ENCODE assay signal across 11 cellular contexts in genomic region chr13:20461860-20462532, GRCh38.
DNase-seq lines count a peak whose midpoint lies in the region; ATAC-seq and TF ChIP-seq lines count a peak whose summit lies in the region.
"Had no signal": no experiment of that assay in that cellular context is flagged by ENCODE, and none has a peak within 500 bp of the region (broad histone marks: within the 10 kb centered on the region; RNA-seq: fewer than 3 reads in every experiment).

No MANE protein-coding gene starts in this region.

- no peak for DNase-seq in stimulated activated naive CD8-positive, alpha-beta T cell treated with anti-CD3 and anti-CD28 coated beads, Interleukin-15, Interleukin-2, amounts not matched to agents 100 U/mL and 50 U/mL, for 24 hours
- DNase-seq in activated naive CD8-positive, alpha-beta T cell treated with anti-CD3 and anti-CD28 coated beads for 36 hours, result no peak
- DNase-seq in right atrium auricular region (ENCODE audit: low spot score), result no peak
- no peak for DNase-seq in SW480 (ENCODE audit: low spot score)
- DNase-seq: activated naive CD4-positive, alpha-beta T cell treated with anti-CD3 and anti-CD28 coated beads, Interleukin-2, amount 10 ng/mL, durations not matched to agents 7 days and 5 days; upper lobe of left lung had no signal

- no peak for ATAC-seq in stimulated activated naive CD8-positive, alpha-beta T cell treated with anti-CD3 and anti-CD28 coated beads, Interleukin-15, Interleukin-2, amounts not matched to agents 100 U/mL and 50 U/mL, for 24 hours
- ATAC-seq in GM18498 (IDR thresholded peaks at IDR 0.05; ENCODE audit: unreplicated experiment), result no peak
- no peak for ATAC-seq in GM18858 (IDR thresholded peaks at IDR 0.05; ENCODE audit: unreplicated experiment)
- no peak for ATAC-seq in HG03469 (IDR thresholded peaks at IDR 0.05; ENCODE audit: unreplicated experiment)

- no peaks in the 10 kb centered on the region for H3K9me3 ChIP-seq in right atrium auricular region
- H3K9me3 ChIP-seq: upper lobe of left lung had no signal

- H3K4me3 Mint-ChIP-seq in stimulated activated naive CD8-positive, alpha-beta T cell treated with anti-CD3 and anti-CD28 coated beads, Interleukin-15, Interleukin-2, amounts not matched to agents 100 ng/mL and 50 ng/mL, for 24 hours, result peak overlapping the region; percentile 60
- H3K4me3 Mint-ChIP-seq in activated naive CD8-positive, alpha-beta T cell treated with anti-CD3 and anti-CD28 coated beads for 36 hours, result no peak overlapping the region
- H3K4me3 Mint-ChIP-seq: activated naive CD4-positive, alpha-beta T cell treated with anti-CD3 and anti-CD28 coated beads, Interleukin-2, amount 10 ng/mL, durations not matched to agents 7 days and 5 days; central memory CD8-positive, alpha-beta T cell had no signal

- no peak for TF ChIP-seq CTCF in right atrium auricular region (IDR thresholded peaks at IDR 0.05)

- no peaks in the 10 kb centered on the region for H3K9me3 Mint-ChIP-seq in stimulated activated naive CD8-positive, alpha-beta T cell treated with anti-CD3 and anti-CD28 coated beads, Interleukin-15, Interleukin-2, amounts not matched to agents 100 ng/mL and 50 ng/mL, for 24 hours
- H3K9me3 Mint-ChIP-seq in activated naive CD8-positive, alpha-beta T cell treated with anti-CD3 and anti-CD28 coated beads for 36 hours, result peaks cover 3% of the 10 kb centered on the region
- H3K9me3 Mint-ChIP-seq: activated naive CD4-positive, alpha-beta T cell treated with anti-CD3 and anti-CD28 coated beads, Interleukin-2, amount 10 ng/mL, durations not matched to agents 7 days and 5 days; central memory CD8-positive, alpha-beta T cell had no signal

- H3K4me1 Mint-ChIP-seq in stimulated activated naive CD8-positive, alpha-beta T cell treated with anti-CD3 and anti-CD28 coated beads, Interleukin-15, Interleukin-2, amounts not matched to agents 100 ng/mL and 50 ng/mL, for 24 hours (ENCODE audit: low read depth), result peaks cover 54% of the 10 kb centered on the region
- peaks cover 39% of the 10 kb centered on the region for H3K4me1 Mint-ChIP-seq in activated naive CD8-positive, alpha-beta T cell treated with anti-CD3 and anti-CD28 coated beads for 36 hours

- peak overlapping the region; percentile 58 to 84 for H3K27ac ChIP-seq in right atrium auricular region
- H3K27ac ChIP-seq: upper lobe of left lung had no signal

- no peaks in the 10 kb centered on the region for H3K36me3 ChIP-seq in right atrium auricular region
- H3K36me3 ChIP-seq: upper lobe of left lung had no signal

- no peaks in the 10 kb centered on the region for H3K27me3 ChIP-seq in right atrium auricular region
- H3K27me3 ChIP-seq: upper lobe of left lung had no signal

- H3K27ac Mint-ChIP-seq in stimulated activated naive CD8-positive, alpha-beta T cell treated with anti-CD3 and anti-CD28 coated beads, Interleukin-15, Interleukin-2, amounts not matched to agents 100 ng/mL and 50 ng/mL, for 24 hours, result peak overlapping the region; percentile 81
- H3K27ac Mint-ChIP-seq in activated naive CD8-positive, alpha-beta T cell treated with anti-CD3 and anti-CD28 coated beads for 36 hours, result peak overlapping the region; percentile 80

- H3K27me3 Mint-ChIP-seq in stimulated activated naive CD8-positive, alpha-beta T cell treated with anti-CD3 and anti-CD28 coated beads, Interleukin-15, Interleukin-2, amounts not matched to agents 100 ng/mL and 50 ng/mL, for 24 hours, result no peaks in the 10 kb centered on the region
- H3K27me3 Mint-ChIP-seq in activated naive CD8-positive, alpha-beta T cell treated with anti-CD3 and anti-CD28 coated beads for 36 hours, result no peaks in the 10 kb centered on the region
- H3K27me3 Mint-ChIP-seq: activated naive CD4-positive, alpha-beta T cell treated with anti-CD3 and anti-CD28 coated beads, Interleukin-2, amount 10 ng/mL, durations not matched to agents 7 days and 5 days; central memory CD8-positive, alpha-beta T cell had no signal

- no peaks in the 10 kb centered on the region for H3K36me3 Mint-ChIP-seq in stimulated activated naive CD8-positive, alpha-beta T cell treated with anti-CD3 and anti-CD28 coated beads, Interleukin-15, Interleukin-2, amounts not matched to agents 100 ng/mL and 50 ng/mL, for 24 hours (ENCODE audit: low read depth)
- H3K36me3 Mint-ChIP-seq in activated naive CD8-positive, alpha-beta T cell treated with anti-CD3 and anti-CD28 coated beads for 36 hours, result peaks cover 9% of the 10 kb centered on the region
- H3K36me3 Mint-ChIP-seq: activated naive CD4-positive, alpha-beta T cell treated with anti-CD3 and anti-CD28 coated beads, Interleukin-2, amount 10 ng/mL, durations not matched to agents 7 days and 5 days had no signal

- no peak overlapping the region for H3K4me3 ChIP-seq in right atrium auricular region
- H3K4me3 ChIP-seq: upper lobe of left lung had no signal

- H3K4me1 ChIP-seq in right atrium auricular region, result peaks cover 0 to 31% of the 10 kb centered on the region in 2 donors
